Comparison of ENCODE assay signal across 3 cellular contexts in genomic region chr17:11693284-11693683, GRCh38.
"Had no signal": no experiment of that assay in that cellular context is flagged by ENCODE, and none has a peak within 500 bp of the region (broad histone marks: within the 10 kb centered on the region; RNA-seq: fewer than 3 reads in every experiment).

No MANE protein-coding gene starts in this region.

- DNase-seq: GDM1, GF-D8 had no signal

- H3K4me3 ChIP-seq: GM12878 had no signal

- ATAC-seq: GM12878 had no signal
